ENCODE assay signal across 22 cellular contexts in genomic region chr2:17781482-17781881, GRCh38. TPM values are rescaled to one million over a fixed set of nuclear protein-coding genes. Genes with fewer than 3 reads are reported as not detected.
"Had no signal": no experiment of that assay in that cellular context is flagged by ENCODE, and none has a peak within 500 bp of the region (broad histone marks: within the 10 kb centered on the region; RNA-seq: fewer than 3 reads in every experiment).

No MANE protein-coding gene starts in this region.

- FAIRE-seq: K562, RCC 7860 had no signal

- H3K4me3 Mint-ChIP-seq: IgD-negative memory B cell had no signal

- H3K27ac ChIP-seq: KMS-11, RWPE1 had no signal

- H3K4me2 ChIP-seq: KMS-11 had no signal

- H3K4me1 Mint-ChIP-seq: IgD-negative memory B cell had no signal

- DNase-seq: Kasumi-1, MM.1S, NCI-H1092 treated with DMSO at 0.1 percent for 48 hours, NCI-H1436, NCI-H187, NCI-H2029, NCI-H2081 treated with DMSO at 0.1 percent for 48 hours, NCI-H2171, NCI-H226, NCI-H446, NCI-H510A, NCI-H524 treated with DMSO at 0.1 percent for 48 hours, NCI-H69, NCI-H774, SHP77 had no signal

- H3K9ac ChIP-seq: KMS-11 had no signal

- H3K27ac Mint-ChIP-seq: IgD-negative memory B cell had no signal

- H3K4me3 ChIP-seq: K562 had no signal

- H3K27me3 Mint-ChIP-seq: IgD-negative memory B cell had no signal

RNA-seq across cellular contexts. Expression of gene MSGN1, which starts 34.8 kb away (rescaled TPM):
- total RNA-seq: HT1080, K562, M059J had no signal
- polyA plus RNA-seq: IgD-negative memory B cell, K562 had no signal
